Comparison of ENCODE assay signal across 24 cellular contexts in genomic region chr10:69073731-69074130, GRCh38.
"Had no signal": no experiment of that assay in that cellular context is flagged by ENCODE, and none has a peak within 500 bp of the region (broad histone marks: within the 10 kb centered on the region; RNA-seq: fewer than 3 reads in every experiment).

No MANE protein-coding gene starts in this region.

- H3K9me3 ChIP-seq: breast epithelium, esophagus muscularis mucosa, left ventricle myocardium inferior, thoracic aorta had no signal

- H3K36me3 Mint-ChIP-seq: activated naive CD8-positive, alpha-beta T cell treated with anti-CD3 and anti-CD28 coated beads for 36 hours; naive thymus-derived CD4-positive, alpha-beta T cell; type B pancreatic cell had no signal

- H3K4me1 Mint-ChIP-seq: activated B cell treated with CpG ODN at 0.5 μM for 24 hours; central memory CD8-positive, alpha-beta T cell; neural crest cell had no signal

- H3K9me3 Mint-ChIP-seq: activated B cell treated with CpG ODN at 0.5 μM for 24 hours; activated naive CD8-positive, alpha-beta T cell treated with anti-CD3 and anti-CD28 coated beads for 36 hours; activated T-cell treated with anti-CD3 and anti-CD28 coated beads, Interleukin-2, amount 50 U/mL, for 4 hours; activated T-helper 2 cell treated with anti-CD3 and anti-CD28 coated beads, Interferon-gamma antibody, Interleukin-2, Interleukin-4, amounts not matched to agents 10 μg/mL and 5 μg/mL and 100 μg/mL, durations not matched to agents 14 hours and 24 hours and 36 hours; central memory CD8-positive, alpha-beta T cell; effector memory CD8-positive, alpha-beta T cell; naive thymus-derived CD4-positive, alpha-beta T cell; neural crest cell; type B pancreatic cell had no signal

- H3K27ac ChIP-seq: breast epithelium, dorsolateral prefrontal cortex, esophagus muscularis mucosa, hepatocyte, thoracic aorta had no signal

- ATAC-seq: activated T-cell treated with anti-CD3 and anti-CD28 coated beads, Interleukin-2, amount 50 U/mL, for 4 hours; effector memory CD8-positive, alpha-beta T cell had no signal

- H3K27ac Mint-ChIP-seq: activated B cell treated with CpG ODN at 0.5 μM for 24 hours; activated naive CD8-positive, alpha-beta T cell treated with anti-CD3 and anti-CD28 coated beads for 36 hours; activated T-helper 2 cell treated with anti-CD3 and anti-CD28 coated beads, Interferon-gamma antibody, Interleukin-2, Interleukin-4, amounts not matched to agents 10 μg/mL and 5 μg/mL and 100 μg/mL, durations not matched to agents 14 hours and 24 hours and 36 hours; effector memory CD8-positive, alpha-beta T cell; type B pancreatic cell had no signal

- DNase-seq: activated B cell treated with CpG ODN at 0.5 μM for 24 hours; activated CD4-positive, alpha-beta T cell treated with anti-CD3 and anti-CD28 coated beads for 4 hours; activated CD4-positive, alpha-beta T cell treated with anti-CD3 and anti-CD28 coated beads, Interleukin-2, amount 50 U/mL, for 48 hours; activated CD8-positive, alpha-beta memory T cell treated with anti-CD3 and anti-CD28 coated beads, Interleukin-2, amount 50 U/mL, for 48 hours; activated naive CD4-positive, alpha-beta T cell treated with Interleukin-2 at 50 U/mL for 16 hours; activated naive CD8-positive, alpha-beta T cell treated with anti-CD3 and anti-CD28 coated beads for 36 hours; activated T-cell treated with anti-CD3 and anti-CD28 coated beads, Interleukin-2, amount 50 U/mL, for 4 hours; dorsolateral prefrontal cortex; effector memory CD8-positive, alpha-beta T cell; glutamatergic neuron; kidney glomerular epithelial cell; left ventricle myocardium inferior; naive thymus-derived CD4-positive, alpha-beta T cell; stimulated activated CD4-positive, alpha-beta T cell treated with anti-CD3 and anti-CD28 coated beads, Interleukin-4, amount 100 ng/mL, for 24 hours; stimulated activated naive CD4-positive, alpha-beta T cell treated with Interleukin-2 at 50 U/mL for 16 hours; T-helper 9 cell had no signal

- H3K27me3 ChIP-seq: breast epithelium, esophagus muscularis mucosa, hepatocyte had no signal

- H3K36me3 ChIP-seq: breast epithelium, esophagus muscularis mucosa, left ventricle myocardium inferior, thoracic aorta had no signal

- H3K4me3 Mint-ChIP-seq: activated B cell treated with CpG ODN at 0.5 μM for 24 hours; activated naive CD8-positive, alpha-beta T cell treated with anti-CD3 and anti-CD28 coated beads for 36 hours; activated T-cell treated with anti-CD3 and anti-CD28 coated beads, Interleukin-2, amount 50 U/mL, for 4 hours; central memory CD8-positive, alpha-beta T cell; naive thymus-derived CD4-positive, alpha-beta T cell; neural crest cell; type B pancreatic cell had no signal

- H3K27me3 Mint-ChIP-seq: activated B cell treated with CpG ODN at 0.5 μM for 24 hours; activated naive CD8-positive, alpha-beta T cell treated with anti-CD3 and anti-CD28 coated beads for 36 hours; central memory CD8-positive, alpha-beta T cell; effector memory CD8-positive, alpha-beta T cell; naive thymus-derived CD4-positive, alpha-beta T cell had no signal

- H3K4me1 ChIP-seq: breast epithelium had no signal

- H3K4me3 ChIP-seq: breast epithelium, dorsolateral prefrontal cortex, esophagus muscularis mucosa, hepatocyte, left ventricle myocardium inferior, thoracic aorta had no signal
